8 cellular contexts compared by ENCODE assay signal in genomic region chr17:63697341-63698286, GRCh38. TPM values are rescaled to one million over a fixed set of nuclear protein-coding genes. Genes with fewer than 3 reads are reported as not detected.
DNase-seq lines count a peak whose midpoint lies in the region; FAIRE-seq and TF ChIP-seq lines count a peak whose summit lies in the region.

No MANE protein-coding gene starts in this region.

- no peak overlapping the region for H2BK15ac ChIP-seq in neuronal stem cell (ENCODE audit: low read length)

- no peak overlapping the region for H2BK120ac ChIP-seq in neuronal stem cell (ENCODE audit: low read depth, low read length)

- peaks cover 5% of the 10 kb centered on the region for H3K79me1 ChIP-seq in neuronal stem cell (ENCODE audit: low read depth, low read length)

- H3K9me3 ChIP-seq in HEK293 (ENCODE audit: control insufficient read depth, insufficient read depth, low read depth, low read length) (no peaks in the 10 kb centered on the region), neuronal stem cell (replicated peaks in 1 of 2; ENCODE audit: control insufficient read depth in 2 of 2, insufficient read depth in 1 of 2, low read depth in 1 of 2, low read length in 2 of 2) (no peaks in the 10 kb centered on the region)

- DNase-seq in NOMO-1 (lab: John Stamatoyannopoulos, UW; ENCODE audit: unreplicated experiment in 2 of 2) (peak; percentile 81 to 84), epithelial cell of esophagus (ENCODE audit: low read depth) (peak; percentile 64), neuronal stem cell (ENCODE audit: low spot score) (no peak), urothelium cell line (ENCODE audit: low spot score) (peak; percentile 75), NCI-H226 (no peak)
- DNase-seq in activated CD8-positive, alpha-beta memory T cell treated with anti-CD3 and anti-CD28 coated beads for 24 hours, result peak; percentile 89

- no peak overlapping the region for H4K8ac ChIP-seq in neuronal stem cell (ENCODE audit: low read depth, low read length)

- CTCF ChIA-PET in HEK293 (lab: Yijun Ruan, JAX), result interaction anchor here (0.6 to 3.7 kb wide), 20 partner anchors 8 to 272 kb away, joined by 3 to 27 read pairs (median 4); partner anchors contain the start of gene CCDC47

- no peak overlapping the region for H2BK5ac ChIP-seq in neuronal stem cell (ENCODE audit: low read length)

- H3K4me2 ChIP-seq in neuronal stem cell (ENCODE audit: insufficient read depth, low read length, poor library complexity, severe bottlenecking), result no peak overlapping the region

- H3K36me3 ChIP-seq in HEK293 (ENCODE audit: control insufficient read depth in 2 of 2, insufficient read depth in 1 of 2, low read length in 2 of 2) (peaks cover 3 to 50% of the 10 kb centered on the region in 2 experiments; a peak in 2 of 3 replicates), neuronal stem cell (replicated peaks in 1 of 2; ENCODE audit: control insufficient read depth in 2 of 2, insufficient read depth in 2 of 2, low read length in 2 of 2) (peaks cover 13 to 66% of the 10 kb centered on the region in 2 donors)

- peak overlapping the region; percentile 67 for H3K14ac ChIP-seq in neuronal stem cell (ENCODE audit: low read length)

- H3K27ac ChIP-seq in HEK293 (ENCODE audit: extremely low read depth, low read depth, low read length) (peak overlapping the region; percentile 0; the same call in 1 of the 2 replicates), neuronal stem cell (replicated peaks; ENCODE audit: low read length) (no peak overlapping the region)

- no CpG with 5 or more reads among the region's 22 CpGs for WGBS in neuronal stem cell (ENCODE audit: extremely low coverage in 2 of 2, insufficient read length in 2 of 2, insufficient replicate concordance in 1 of 2), 2 donors

- peaks cover 3% of the 10 kb centered on the region; the same call in 1 of the 2 replicates for H3K4me1 ChIP-seq in HEK293 (ENCODE audit: control insufficient read depth, insufficient read depth, low read length)
- H3K4me1 ChIP-seq in neuronal stem cell (ENCODE audit: control insufficient read depth in 2 of 2, insufficient read depth in 1 of 2, low read depth in 1 of 2, low read length in 2 of 2), result peaks cover 2 to 17% of the 10 kb centered on the region in 2 donors

- peak overlapping the region; percentile 42 for H2AK5ac ChIP-seq in neuronal stem cell (ENCODE audit: low read depth, low read length)

- H3K23ac ChIP-seq in neuronal stem cell (ENCODE audit: low read depth, low read length, poor library complexity), result peak overlapping the region; percentile 20

- no peak overlapping the region for H2BK12ac ChIP-seq in neuronal stem cell (ENCODE audit: low read length)

- TF ChIP-seq CTCF in GM12873 (IDR thresholded peaks at IDR 0.05; ENCODE audit: insufficient read depth, low read depth, low read length, missing control alignments) (peak; percentile 84), HEK293 (tag by site-specific recombination; IDR thresholded peaks at IDR 0.05) (peak; percentile 95), epithelial cell of esophagus (IDR thresholded peaks at IDR 0.05; ENCODE audit: insufficient read depth, low read depth, low read length, missing control alignments) (peak; percentile 62)

- H2AFZ ChIP-seq in neuronal stem cell (ENCODE audit: low read length), result no peak overlapping the region

- H3K4me3 ChIP-seq in HEK293 (ENCODE audit: low read depth, low read length) (no peak overlapping the region), epithelial cell of esophagus (ENCODE audit: low read length) (no peak overlapping the region), neuronal stem cell (ENCODE audit: low read length in 2 of 2) (no peak overlapping the region)

- peak overlapping the region; percentile 39 for H3K9ac ChIP-seq in neuronal stem cell (ENCODE audit: low read depth, low read length, poor library complexity)

- POLR2A ChIA-PET in HEK293 (lab: Yijun Ruan, JAX), result interaction anchor here (1.2 to 1.8 kb wide), 4 partner anchors 23 to 76 kb away, joined by 4 to 11 read pairs (median 6); partner anchors contain the start of genes CCDC47 and MAP3K3

- H3K4ac ChIP-seq in neuronal stem cell (ENCODE audit: low read length), result no peak overlapping the region

- H3K27me3 ChIP-seq in neuronal stem cell (ENCODE audit: control insufficient read depth in 3 of 3, insufficient read depth in 3 of 3, low read depth in 1 of 3, low read length in 3 of 3), result peaks cover 0 to 7% (median 0%) of the 10 kb centered on the region in 3 experiments

- H4K91ac ChIP-seq in neuronal stem cell (ENCODE audit: low read depth, low read length, poor library complexity), result no peak overlapping the region

- FAIRE-seq in urothelium cell line (lab: Jason Lieb, UNC), result peak; percentile 85

- peak overlapping the region; percentile 46 for H3K18ac ChIP-seq in neuronal stem cell (ENCODE audit: low read length)

TF ChIP-seq in HEK293, 187 proteins besides CTCF, POLR2A, EP300 and RAD21 (continues in another document):
- TF ChIP-seq INSM2 (tag by site-specific recombination; IDR thresholded peaks at IDR 0.05) (no peak), ZNF26 (tag by site-specific recombination; IDR thresholded peaks at IDR 0.05) (no peak), ZNF292 (tag by site-specific recombination; IDR thresholded peaks at IDR 0.05; ENCODE audit: borderline replicate concordance, low read depth) (no peak), TSHZ1 (tag by site-specific recombination; IDR thresholded peaks at IDR 0.05; ENCODE audit: borderline replicate concordance) (no peak)

RNA-seq across cellular contexts. Expression of gene LIMD2, which starts 2.3 kb away (rescaled TPM):
- polyA plus RNA-seq in neuronal stem cell (2013, experiment 1 of 2), result 40.9 TPM
- 39.3 TPM for polyA plus RNA-seq in neuronal stem cell (2013, experiment 2 of 2)

RNA-seq across cellular contexts. Expression of gene STRADA, which starts 44.0 kb away (rescaled TPM):
- polyA plus RNA-seq in neuronal stem cell (2013, experiment 1 of 2), result 31.4 TPM
- 29.7 TPM for polyA plus RNA-seq in neuronal stem cell (2013, experiment 2 of 2)

Comparison
In these comparisons a context has a peak if more than half of its experiments do, and no peak if none do; other contexts are left out.
1. DNase-seq: peak in NOMO-1 (2 of 2), activated CD8-positive, alpha-beta memory T cell treated with anti-CD3 and anti-CD28 coated beads for 24 hours (single experiment), epithelial cell of esophagus (single experiment) and urothelium cell line (single experiment); none in neuronal stem cell (single experiment) and NCI-H226 (single experiment).
2. Peak in every context shown above with its lines, with median percentiles within 50 percentile points of each other: CTCF ChIP-seq.